ENCODE assay signal across 20 cellular contexts in genomic region chr5:142901476-142902187, GRCh38.
DNase-seq lines count a peak whose midpoint lies in the region; ATAC-seq and TF ChIP-seq lines count a peak whose summit lies in the region.
"Had no signal": no experiment of that assay in that cellular context is flagged by ENCODE, and none has a peak within 500 bp of the region (broad histone marks: within the 10 kb centered on the region; RNA-seq: fewer than 3 reads in every experiment).

No MANE protein-coding gene starts in this region.

- H3K9ac ChIP-seq in trophoblast cell (ENCODE audit: low read length) = no peak overlapping the region

- peak overlapping the region; percentile 17 for H4K8ac ChIP-seq in trophoblast cell (ENCODE audit: low read depth, low read length)

- peak overlapping the region; percentile 39 for H2AK5ac ChIP-seq in trophoblast cell (ENCODE audit: low read length)

- H3K14ac ChIP-seq in trophoblast cell (ENCODE audit: low read length) = peak overlapping the region; percentile 86

- H3K27ac ChIP-seq in HEK293 (ENCODE audit: extremely low read depth, low read depth, low read length) (no peak overlapping the region), RWPE2 (ENCODE audit: poor library complexity, severe bottlenecking) (peak overlapping the region; percentile 23), trophoblast cell (ENCODE audit: low read depth, low read length) (no peak overlapping the region)
- H3K27ac ChIP-seq: esophagus muscularis mucosa, gastroesophageal sphincter, tibial artery had no signal

- TF ChIP-seq CTCF in HEK293 (tag by site-specific recombination; IDR thresholded peaks at IDR 0.05) (no peak), RWPE2 (IDR thresholded peaks at IDR 0.05; ENCODE audit: poor library complexity, severe bottlenecking) (no peak), omental fat pad (IDR thresholded peaks at IDR 0.05) (no peak)

- no peak overlapping the region for H4K12ac ChIP-seq in trophoblast cell (ENCODE audit: low read depth, low read length)

- WGBS in trophoblast cell (ENCODE audit: extremely low coverage, insufficient coverage, insufficient read length) = no CpG with 5 or more reads among the region's 4 CpGs

- no peak overlapping the region for H3K18ac ChIP-seq in trophoblast cell (ENCODE audit: low read length)

- H2BK120ac ChIP-seq in trophoblast cell (ENCODE audit: insufficient read depth, low read length, poor library complexity) = peak overlapping the region; percentile 92

- H3K9me3 ChIP-seq in HEK293 (ENCODE audit: control insufficient read depth, insufficient read depth, low read depth, low read length) (no peaks in the 10 kb centered on the region), RWPE2 (ENCODE audit: severe bottlenecking) (no peaks in the 10 kb centered on the region), trophoblast cell (ENCODE audit: insufficient read depth, low read depth, low read length) (no peaks in the 10 kb centered on the region)
- H3K9me3 ChIP-seq: esophagus muscularis mucosa, gastroesophageal sphincter, tibial artery had no signal

- H3K4me2 ChIP-seq in trophoblast cell (ENCODE audit: low read length) = no peak overlapping the region

- peaks cover 9% of the 10 kb centered on the region for H3K79me1 ChIP-seq in trophoblast cell (ENCODE audit: low read length)

- POLR2A ChIA-PET in HEK293 (lab: Yijun Ruan, JAX) = no interaction called here

- H3K4me1 ChIP-seq in HEK293 (ENCODE audit: control insufficient read depth, insufficient read depth, low read length) = 0 out of 2 replicates have a peak, but pooled peaks cover 4% of the 10 kb centered on the region
- H3K4me1 ChIP-seq in RWPE2 (ENCODE audit: insufficient read depth, poor library complexity, severe bottlenecking) = peaks cover 20% of the 10 kb centered on the region
- peaks cover 21 to 27% of the 10 kb centered on the region in 2 experiments for H3K4me1 ChIP-seq in trophoblast cell (ENCODE audit: control insufficient read depth in 1 of 2, insufficient read depth in 2 of 2, low read length in 2 of 2)
- H3K4me1 ChIP-seq: gastroesophageal sphincter, tibial artery had no signal

- no peak overlapping the region for H2AFZ ChIP-seq in trophoblast cell (ENCODE audit: insufficient read depth, low read length, poor library complexity)

- peak overlapping the region; percentile 79 for H4K91ac ChIP-seq in trophoblast cell (ENCODE audit: low read depth, low read length)

- H2BK12ac ChIP-seq in trophoblast cell (ENCODE audit: low read length) = peak overlapping the region; percentile 93

- peak overlapping the region; percentile 24 for H3K4ac ChIP-seq in trophoblast cell (ENCODE audit: low read depth, low read length)

- no peak for DNase-seq in RWPE2 (ENCODE audit: low spot score)
- peak; percentile 80 for DNase-seq in left kidney (ENCODE audit: low read depth, low spot score)
- DNase-seq in trophoblast cell = peak; percentile 6 to 66
- DNase-seq in omental fat pad (ENCODE audit: low spot score) = no peak
- no peak for DNase-seq in hepatic stellate cell (ENCODE audit: low spot score)
- DNase-seq in DMS 273 treated with DMSO at 0.1 percent for 48 hours (lab: John Stamatoyannopoulos, UW) = no peak
- DNase-seq: activated T-cell treated with anti-CD3 and anti-CD28 coated beads, Interleukin-2, amount 50 U/mL, for 48 hours; CD8-positive, alpha-beta memory T cell; DMS79 treated with DMSO at 0.1 percent for 48 hours; effector CD4-positive, alpha-beta T cell; NCI-H1417; NCI-H2107; NCI-H526; SHP77; stimulated activated CD4-positive, alpha-beta T cell treated with anti-CD3 and anti-CD28 coated beads, Interleukin-2, amount 100 ng/mL, for 24 hours; stimulated activated naive CD8-positive, alpha-beta T cell treated with anti-CD3 and anti-CD28 coated beads, Interleukin-15, Interleukin-2, amounts not matched to agents 100 U/mL and 50 U/mL, for 24 hours; tibial artery had no signal

- H3K36me3 ChIP-seq in HEK293 (ENCODE audit: control insufficient read depth in 2 of 2, insufficient read depth in 1 of 2, low read length in 2 of 2) = peaks cover 0 to 6% of the 10 kb centered on the region in 2 experiments; a peak in 2 of 3 replicates
- H3K36me3 ChIP-seq in RWPE2 (ENCODE audit: low read depth) = peaks cover 25% of the 10 kb centered on the region
- H3K36me3 ChIP-seq in trophoblast cell (ENCODE audit: control insufficient read depth in 1 of 2, insufficient read depth in 2 of 2, low read length in 2 of 2) = no peaks in the 10 kb centered on the region

- H3K4me3 ChIP-seq in HEK293 (ENCODE audit: low read depth, low read length) = no peak overlapping the region
- no peak overlapping the region for H3K4me3 ChIP-seq in RWPE2 (ENCODE audit: severe bottlenecking)
- H3K4me3 ChIP-seq in trophoblast cell (ENCODE audit: low read depth, low read length) = no peak overlapping the region
- H3K4me3 ChIP-seq: esophagus muscularis mucosa, gastroesophageal sphincter, tibial artery had no signal

- no peak for ATAC-seq in RWPE2 (ENCODE audit: low read depth)
- no peak for ATAC-seq in omental fat pad (ENCODE audit: low FRiP score)
- ATAC-seq: gastroesophageal sphincter; stimulated activated naive CD8-positive, alpha-beta T cell treated with anti-CD3 and anti-CD28 coated beads, Interleukin-15, Interleukin-2, amounts not matched to agents 100 U/mL and 50 U/mL, for 24 hours had no signal

- CTCF ChIA-PET in HEK293 (lab: Yijun Ruan, JAX) = interaction anchor here (0.6 to 1.8 kb wide), 4 partner anchors 12 to 203 kb away, joined by 3 to 5 read pairs (median 4); no protein-coding TSS in a partner anchor

- no peak overlapping the region for H2BK5ac ChIP-seq in trophoblast cell (ENCODE audit: low read depth, low read length, poor library complexity)

- H3K23ac ChIP-seq in trophoblast cell (ENCODE audit: low read length) = no peak overlapping the region

- no peaks in the 10 kb centered on the region for H3K79me2 ChIP-seq in trophoblast cell (ENCODE audit: control insufficient read depth, insufficient read depth, low read length, poor library complexity)

- H3K27me3 ChIP-seq in RWPE2 (ENCODE audit: insufficient read depth, poor library complexity, severe bottlenecking) = no peaks in the 10 kb centered on the region
- no peaks in the 10 kb centered on the region for H3K27me3 ChIP-seq in trophoblast cell (ENCODE audit: insufficient read depth, low read length)
- H3K27me3 ChIP-seq: esophagus muscularis mucosa, gastroesophageal sphincter, tibial artery had no signal

TF ChIP-seq in HEK293, 187 proteins besides CTCF, POLR2A, EP300 and RAD21:
- TF ChIP-seq ZNF837 (tag by site-specific recombination; IDR thresholded peaks at IDR 0.05) = no peak
- peak; percentile 69; the same call in 1 of the 2 replicates for TF ChIP-seq ZNF768 (tag by site-specific recombination; IDR thresholded peaks at IDR 0.05)
- TF ChIP-seq ZNF274 (IDR thresholded peaks at IDR 0.05; ENCODE audit: low read length) = no peak
- TF ChIP-seq ZNF274 (tag by site-specific recombination; IDR thresholded peaks at IDR 0.05; ENCODE audit: borderline replicate concordance) = no peak

Comparison
In these comparisons a context has a peak if more than half of its experiments do, and no peak if none do; other contexts are left out.
1. DNase-seq: peak in left kidney (single experiment) and trophoblast cell (2 of 2); none in RWPE2 (single experiment), omental fat pad (single experiment), hepatic stellate cell (single experiment) and DMS 273 treated with DMSO at 0.1 percent for 48 hours (single experiment).